ENCODE assay signal across 1 cellular context in the genomic region with DNA sequence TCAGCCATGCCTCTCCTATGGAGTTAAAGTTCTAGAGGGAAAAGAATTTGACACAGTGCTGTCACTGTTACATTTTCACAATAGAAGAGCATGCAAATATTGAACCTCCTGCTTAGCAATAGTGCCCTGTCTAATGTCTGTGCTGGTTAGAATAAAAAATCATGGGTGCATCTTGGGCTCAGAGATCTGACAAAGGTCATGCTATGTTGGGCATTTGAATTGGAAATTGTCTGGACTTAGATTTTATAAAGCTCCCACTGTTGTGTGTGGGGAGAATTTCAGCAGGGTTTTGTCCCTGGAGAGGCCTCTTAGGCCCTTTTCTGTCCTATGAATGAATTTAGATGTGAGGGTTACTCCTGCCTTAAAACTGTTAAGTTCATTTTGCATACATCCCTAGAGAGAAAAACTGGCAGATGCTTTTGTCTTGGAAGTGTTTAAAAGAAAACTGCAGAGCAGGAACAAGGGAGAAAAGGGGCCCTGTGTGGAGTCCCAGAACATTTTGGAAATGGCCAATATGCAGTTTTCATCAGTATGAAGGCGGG.
TF ChIP-seq lines count a peak whose summit lies in the region.

No MANE protein-coding gene starts in this region.

TF ChIP-seq in IMR-90, 13 proteins besides CTCF, POLR2A, EP300 and RAD21 (continued from another document):
- no peak for TF ChIP-seq BHLHE40 (IDR thresholded peaks at IDR 0.05; ENCODE audit: low read depth, low read length)
- TF ChIP-seq FOS (IDR thresholded peaks at IDR 0.05; ENCODE audit: low read depth, low read length): no peak
- TF ChIP-seq, protein P1, sequence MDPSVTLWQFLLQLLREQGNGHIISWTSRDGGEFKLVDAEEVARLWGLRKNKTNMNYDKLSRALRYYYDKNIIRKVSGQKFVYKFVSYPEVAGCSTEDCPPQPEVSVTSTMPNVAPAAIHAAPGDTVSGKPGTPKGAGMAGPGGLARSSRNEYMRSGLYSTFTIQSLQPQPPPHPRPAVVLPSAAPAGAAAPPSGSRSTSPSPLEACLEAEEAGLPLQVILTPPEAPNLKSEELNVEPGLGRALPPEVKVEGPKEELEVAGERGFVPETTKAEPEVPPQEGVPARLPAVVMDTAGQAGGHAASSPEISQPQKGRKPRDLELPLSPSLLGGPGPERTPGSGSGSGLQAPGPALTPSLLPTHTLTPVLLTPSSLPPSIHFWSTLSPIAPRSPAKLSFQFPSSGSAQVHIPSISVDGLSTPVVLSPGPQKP (IDR thresholded peaks at IDR 0.05; ENCODE audit: borderline replicate concordance, low read depth, low read length): no peak
- no peak for TF ChIP-seq MXI1 (IDR thresholded peaks at IDR 0.05; ENCODE audit: borderline replicate concordance, low read depth, low read length)
- TF ChIP-seq CHD1 (IDR thresholded peaks at IDR 0.05; ENCODE audit: low read depth, low read length): no peak
- TF ChIP-seq USF2 (IDR thresholded peaks at IDR 0.05; ENCODE audit: low read depth, low read length): no peak
- TF ChIP-seq SMC3 (IDR thresholded peaks at IDR 0.05; ENCODE audit: low read depth, low read length): no peak
- no peak for TF ChIP-seq RFX5 (IDR thresholded peaks at IDR 0.05; ENCODE audit: low read depth, low read length)
- no peak for TF ChIP-seq CEBPB (IDR thresholded peaks at IDR 0.05; ENCODE audit: low read depth, low read length)
- TF ChIP-seq MAZ (IDR thresholded peaks at IDR 0.05; ENCODE audit: borderline replicate concordance, low read depth, low read length): no peak
